In genomic region chr22:37212174-37212906, GRCh38 we compare ENCODE assay signal across 12 cellular contexts. TPM values are rescaled to one million over a fixed set of nuclear protein-coding genes. Genes with fewer than 3 reads are reported as not detected.
DNase-seq lines count a peak whose midpoint lies in the region; ATAC-seq and TF ChIP-seq lines count a peak whose summit lies in the region.
"Had no signal": no experiment of that assay in that cellular context is flagged by ENCODE, and none has a peak within 500 bp of the region (broad histone marks: within the 10 kb centered on the region; RNA-seq: fewer than 3 reads in every experiment).

Gene SSTR3, minus strand, starts transcription at chr22:37212477. Its CDS starts 4,674 bp downstream, at chr22:37207803.

- no peak within 1 kb of the TSS for H3K27ac Mint-ChIP-seq in WTC11
- H3K27ac Mint-ChIP-seq in stimulated activated effector memory CD8-positive, alpha-beta T cell treated with anti-CD3 and anti-CD28 coated beads, Interleukin-12 subunit alpha, Interleukin-12 subunit beta, amount 100 ng/mL, for 72 hours, result peak within 1 kb of the TSS; percentile 56

- no peak for TF ChIP-seq CTCF in WTC11 (IDR thresholded peaks at IDR 0.05)
- no peak for TF ChIP-seq CTCF in brain microvascular endothelial cell (IDR thresholded peaks at IDR 0.05; ENCODE audit: low read depth, low read length, missing control alignments)

- no peaks in the 10 kb centered on the region for H3K27me3 ChIP-seq in brain microvascular endothelial cell (replicated peaks)

- H3K4me3 Mint-ChIP-seq in activated T-cell treated with anti-CD3 and anti-CD28 coated beads, Interleukin-2, amount 50 U/mL, for 4 hours, result no peak within 1 kb of the TSS
- H3K4me3 Mint-ChIP-seq in WTC11, result peak within 1 kb of the TSS; percentile 62
- no peak within 1 kb of the TSS for H3K4me3 Mint-ChIP-seq in stimulated activated effector memory CD8-positive, alpha-beta T cell treated with anti-CD3 and anti-CD28 coated beads, Interleukin-12 subunit alpha, Interleukin-12 subunit beta, amount 100 ng/mL, for 72 hours

- peaks cover 29% of the 10 kb centered on the region for H3K4me1 Mint-ChIP-seq in activated T-cell treated with anti-CD3 and anti-CD28 coated beads, Interleukin-2, amount 50 U/mL, for 4 hours (ENCODE audit: low read depth)
- peaks cover 12% of the 10 kb centered on the region for H3K4me1 Mint-ChIP-seq in WTC11
- H3K4me1 Mint-ChIP-seq in stimulated activated effector memory CD8-positive, alpha-beta T cell treated with anti-CD3 and anti-CD28 coated beads, Interleukin-12 subunit alpha, Interleukin-12 subunit beta, amount 100 ng/mL, for 72 hours, result no peaks in the 10 kb centered on the region

- H3K36me3 ChIP-seq in brain microvascular endothelial cell (replicated peaks), result no peaks in the 10 kb centered on the region
- H3K36me3 ChIP-seq: SJCRH30 had no signal

- H3K27me3 Mint-ChIP-seq in activated T-cell treated with anti-CD3 and anti-CD28 coated beads, Interleukin-2, amount 50 U/mL, for 4 hours (ENCODE audit: low read depth), result no peaks in the 10 kb centered on the region
- peaks cover 6% of the 10 kb centered on the region; the same call in 1 of the 2 replicates for H3K27me3 Mint-ChIP-seq in WTC11 (ENCODE audit: low read depth)

- POLR2A ChIA-PET in WTC11 (lab: Charles Lee), result no interaction called here

- H3K27ac ChIP-seq in brain microvascular endothelial cell, result no peak within 1 kb of the TSS
- H3K27ac ChIP-seq: C4-2B, SJCRH30 had no signal

- CTCF ChIA-PET in WTC11 (lab: Charles Lee), result interaction anchor here (0.7 to 1.0 kb wide), 2 partner anchors 47 to 416 kb away, joined by 3 to 4 read pairs; no protein-coding TSS in a partner anchor

- H3K9me3 Mint-ChIP-seq in activated T-cell treated with anti-CD3 and anti-CD28 coated beads, Interleukin-2, amount 50 U/mL, for 4 hours, result no peaks in the 10 kb centered on the region
- H3K9me3 Mint-ChIP-seq in WTC11, result no peaks in the 10 kb centered on the region
- H3K9me3 Mint-ChIP-seq in stimulated activated effector memory CD8-positive, alpha-beta T cell treated with anti-CD3 and anti-CD28 coated beads, Interleukin-12 subunit alpha, Interleukin-12 subunit beta, amount 100 ng/mL, for 72 hours, result no peaks in the 10 kb centered on the region

- H3K4me3 ChIP-seq in brain microvascular endothelial cell (ENCODE audit: low read depth, low read length), result no peak within 1 kb of the TSS
- H3K4me3 ChIP-seq: SJCRH30 had no signal

- DNase-seq in activated T-cell treated with anti-CD3 and anti-CD28 coated beads, Interleukin-2, amount 50 U/mL, for 4 hours, result peak; percentile 3
- DNase-seq in activated T-cell treated with anti-CD3 and anti-CD28 coated beads, Interleukin-2, amount 50 U/mL, for 1 hour, result no peak
- peak; percentile 34 for DNase-seq in WTC11 (ENCODE audit: low spot score)
- peak; percentile 65 for DNase-seq in iPS-NIHi11 (ENCODE audit: low spot score)
- DNase-seq in stimulated activated effector memory CD8-positive, alpha-beta T cell treated with anti-CD3 and anti-CD28 coated beads, Interleukin-12 subunit alpha, Interleukin-12 subunit beta, amount 100 ng/mL, for 72 hours (ENCODE audit: low spot score in 2 of 2), result no peak
- no peak for DNase-seq in NCI-H345 (lab: John Stamatoyannopoulos, UW)
- DNase-seq in brain microvascular endothelial cell, result no peak
- DNase-seq in T-helper 2 cell, result no peak
- DNase-seq: SJCRH30; stimulated activated CD4-positive, alpha-beta T cell treated with anti-CD3 and anti-CD28 coated beads, Interleukin-12 subunit alpha, Interleukin-12 subunit beta, amount 100 ng/mL, for 4 hours had no signal

- in situ Hi-C loops in brain microvascular endothelial cell (cut with HindIII; ENCODE audit: low pct_ligation_motif_present, low sequenced_read_pairs), result no loop called here

- H3K36me3 Mint-ChIP-seq in activated T-cell treated with anti-CD3 and anti-CD28 coated beads, Interleukin-2, amount 50 U/mL, for 4 hours (ENCODE audit: insufficient read depth), result peaks cover 8% of the 10 kb centered on the region
- no peaks in the 10 kb centered on the region for H3K36me3 Mint-ChIP-seq in WTC11
- H3K36me3 Mint-ChIP-seq in stimulated activated effector memory CD8-positive, alpha-beta T cell treated with anti-CD3 and anti-CD28 coated beads, Interleukin-12 subunit alpha, Interleukin-12 subunit beta, amount 100 ng/mL, for 72 hours, result peaks cover 15% of the 10 kb centered on the region

- peak in 1 of 2 donors; percentile 23 for ATAC-seq in activated T-cell treated with anti-CD3 and anti-CD28 coated beads, Interleukin-2, amount 50 U/mL, for 4 hours
- peak; percentile 79 for ATAC-seq in WTC11
- ATAC-seq in stimulated activated effector memory CD8-positive, alpha-beta T cell treated with anti-CD3 and anti-CD28 coated beads, Interleukin-12 subunit alpha, Interleukin-12 subunit beta, amount 100 ng/mL, for 72 hours, result no peak

TF ChIP-seq in WTC11, 78 proteins besides CTCF, POLR2A, EP300 and RAD21 (continues in another document):
- TF ChIP-seq NFYB (CRISPR knock-in tag; conservative IDR thresholded peaks at IDR 0.05; ENCODE audit: low read depth) (no peak), GRHL2 (CRISPR knock-in tag; IDR thresholded peaks at IDR 0.05; ENCODE audit: insufficient replicate concordance, severe bottlenecking) (no peak), NR3C1 (CRISPR knock-in tag; conservative IDR thresholded peaks at IDR 0.05; ENCODE audit: low read depth) (no peak), ETV6 (CRISPR knock-in tag; IDR thresholded peaks at IDR 0.05) (no peak), CDX4 (CRISPR knock-in tag; IDR thresholded peaks at IDR 0.05; ENCODE audit: borderline replicate concordance) (no peak), NR2C2 (CRISPR knock-in tag; IDR thresholded peaks at IDR 0.05) (no peak), HMGXB4 (CRISPR knock-in tag; IDR thresholded peaks at IDR 0.05) (no peak), IRF1 (CRISPR knock-in tag; IDR thresholded peaks at IDR 0.05) (no peak), PRDM15 (CRISPR knock-in tag; IDR thresholded peaks at IDR 0.05) (no peak), E2F1 (CRISPR knock-in tag; IDR thresholded peaks at IDR 0.05) (no peak), ZNF121 (CRISPR knock-in tag; IDR thresholded peaks at IDR 0.05) (no peak)

RNA-seq across cellular contexts. Expression of gene SSTR3, which starts in this region (rescaled TPM):
- 1 to 10 TPM; 1.7 to 2.3 (median 1.9) TPM for total RNA-seq in activated T-cell treated with anti-CD3 and anti-CD28 coated beads, Interleukin-2, amount 50 U/mL, for 4 hours
- 0.21 to 0.25 TPM (median 0.22 TPM) in 3 replicates for total RNA-seq in WTC11 (2021)
- total RNA-seq: SJCRH30, subcutaneous adipose tissue had no signal

Comparison
In these comparisons a context has a peak if more than half of its experiments do, and no peak if none do; other contexts are left out.
1. DNase-seq: peak in activated T-cell treated with anti-CD3 and anti-CD28 coated beads, Interleukin-2, amount 50 U/mL, for 4 hours (single experiment) and iPS-NIHi11 (single experiment); none in activated T-cell treated with anti-CD3 and anti-CD28 coated beads, Interleukin-2, amount 50 U/mL, for 1 hour (single experiment), stimulated activated effector memory CD8-positive, alpha-beta T cell treated with anti-CD3 and anti-CD28 coated beads, Interleukin-12 subunit alpha, Interleukin-12 subunit beta, amount 100 ng/mL, for 72 hours (0 of 2), NCI-H345 (single experiment), brain microvascular endothelial cell (single experiment) and T-helper 2 cell (0 of 5).
2. Peak in DNase-seq and ATAC-seq in WTC11; RNA of the gene not detected or under 1 TPM.